Comparison of ENCODE assay signal across 1 cellular context in genomic region chr12:124636138-124636968, GRCh38.
TF ChIP-seq lines count a peak whose summit lies in the region.

No MANE protein-coding gene starts in this region.

TF ChIP-seq in HEK293, 187 proteins besides CTCF, POLR2A, EP300 and RAD21 (continued from another document):
- TF ChIP-seq BCL6B (tag by site-specific recombination; IDR thresholded peaks at IDR 0.05), result no peak
- no peak for TF ChIP-seq ZNF610 (tag by site-specific recombination; IDR thresholded peaks at IDR 0.05; ENCODE audit: borderline replicate concordance)
- no peak for TF ChIP-seq KLF17 (tag by site-specific recombination; IDR thresholded peaks at IDR 0.05)
- TF ChIP-seq EGR2 (tag by site-specific recombination; IDR thresholded peaks at IDR 0.05; ENCODE audit: low read depth), result no peak
- TF ChIP-seq SETDB1 (IDR thresholded peaks at IDR 0.05; ENCODE audit: insufficient read length, low read length), result peak; percentile 27
- TF ChIP-seq ZSCAN30 (tag by site-specific recombination; IDR thresholded peaks at IDR 0.05), result no peak
- peak; percentile 62; the same call in 1 of the 2 replicates for TF ChIP-seq ZNF692 (tag by site-specific recombination; IDR thresholded peaks at IDR 0.05)
- TF ChIP-seq PRDM2 (tag by site-specific recombination; IDR thresholded peaks at IDR 0.05; ENCODE audit: borderline replicate concordance), result no peak
- TF ChIP-seq ZBTB48 (tag by site-specific recombination; IDR thresholded peaks at IDR 0.05), result peak; percentile 40; the same call in 1 of the 2 replicates
- TF ChIP-seq ZNF121 (tag by site-specific recombination; IDR thresholded peaks at IDR 0.05), result no peak
- peak; percentile 73 for TF ChIP-seq GLIS1 (tag by site-specific recombination; IDR thresholded peaks at IDR 0.05)
- TF ChIP-seq ZBTB17 (tag by site-specific recombination; IDR thresholded peaks at IDR 0.05), result peak; percentile 75
- no peak for TF ChIP-seq ZNF112 (tag by site-specific recombination; IDR thresholded peaks at IDR 0.05)
- no peak for TF ChIP-seq ZBTB26 (tag by site-specific recombination; optimal IDR thresholded peaks at IDR 0.05)
- TF ChIP-seq ZNF48 (tag by site-specific recombination; IDR thresholded peaks at IDR 0.05), result no peak
- no peak for TF ChIP-seq ZNF555 (tag by site-specific recombination; conservative IDR thresholded peaks at IDR 0.05)
